ENCODE assay signal across 1 cellular context in genomic region chr2:112879491-112880041, GRCh38.
TF ChIP-seq lines count a peak whose summit lies in the region.

No MANE protein-coding gene starts in this region.

TF ChIP-seq in IMR-90, 13 proteins besides CTCF, POLR2A, EP300 and RAD21:
- TF ChIP-seq RCOR1 (IDR thresholded peaks at IDR 0.05; ENCODE audit: insufficient replicate concordance, low read length) (no peak), FOS (IDR thresholded peaks at IDR 0.05; ENCODE audit: low read depth, low read length) (no peak), MAFK (IDR thresholded peaks at IDR 0.05; ENCODE audit: low read depth, low read length) (no peak), BHLHE40 (IDR thresholded peaks at IDR 0.05; ENCODE audit: low read depth, low read length) (no peak), NFE2L2 (IDR thresholded peaks at IDR 0.05; ENCODE audit: low read depth, low read length) (no peak), MXI1 (IDR thresholded peaks at IDR 0.05; ENCODE audit: borderline replicate concordance, low read depth, low read length) (no peak), MAZ (IDR thresholded peaks at IDR 0.05; ENCODE audit: borderline replicate concordance, low read depth, low read length) (no peak), RFX5 (IDR thresholded peaks at IDR 0.05; ENCODE audit: low read depth, low read length) (no peak), CEBPB (IDR thresholded peaks at IDR 0.05; ENCODE audit: low read depth, low read length) (no peak), CHD1 (IDR thresholded peaks at IDR 0.05; ENCODE audit: low read depth, low read length) (no peak), SMC3 (IDR thresholded peaks at IDR 0.05; ENCODE audit: low read depth, low read length) (no peak)
- TF ChIP-seq, protein P1, sequence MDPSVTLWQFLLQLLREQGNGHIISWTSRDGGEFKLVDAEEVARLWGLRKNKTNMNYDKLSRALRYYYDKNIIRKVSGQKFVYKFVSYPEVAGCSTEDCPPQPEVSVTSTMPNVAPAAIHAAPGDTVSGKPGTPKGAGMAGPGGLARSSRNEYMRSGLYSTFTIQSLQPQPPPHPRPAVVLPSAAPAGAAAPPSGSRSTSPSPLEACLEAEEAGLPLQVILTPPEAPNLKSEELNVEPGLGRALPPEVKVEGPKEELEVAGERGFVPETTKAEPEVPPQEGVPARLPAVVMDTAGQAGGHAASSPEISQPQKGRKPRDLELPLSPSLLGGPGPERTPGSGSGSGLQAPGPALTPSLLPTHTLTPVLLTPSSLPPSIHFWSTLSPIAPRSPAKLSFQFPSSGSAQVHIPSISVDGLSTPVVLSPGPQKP (IDR thresholded peaks at IDR 0.05; ENCODE audit: borderline replicate concordance, low read depth, low read length): no peak
- TF ChIP-seq, protein P2, sequence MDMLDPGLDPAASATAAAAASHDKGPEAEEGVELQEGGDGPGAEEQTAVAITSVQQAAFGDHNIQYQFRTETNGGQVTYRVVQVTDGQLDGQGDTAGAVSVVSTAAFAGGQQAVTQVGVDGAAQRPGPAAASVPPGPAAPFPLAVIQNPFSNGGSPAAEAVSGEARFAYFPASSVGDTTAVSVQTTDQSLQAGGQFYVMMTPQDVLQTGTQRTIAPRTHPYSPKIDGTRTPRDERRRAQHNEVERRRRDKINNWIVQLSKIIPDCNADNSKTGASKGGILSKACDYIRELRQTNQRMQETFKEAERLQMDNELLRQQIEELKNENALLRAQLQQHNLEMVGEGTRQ (IDR thresholded peaks at IDR 0.05; ENCODE audit: low read depth, low read length): no peak
